25 cellular contexts compared by ENCODE assay signal in genomic region chr20:42366626-42367025, GRCh38.
A peak's percentile ranks its signal among the peaks of the same experiment; 100 is the strongest.
DNase-seq lines count a peak whose midpoint lies in the region; ATAC-seq and TF ChIP-seq lines count a peak whose summit lies in the region.
"Had no signal": no experiment of that assay in that cellular context is flagged by ENCODE, and none has a peak within 500 bp of the region (broad histone marks: within the 10 kb centered on the region; RNA-seq: fewer than 3 reads in every experiment).

No MANE protein-coding gene starts in this region.

- no peak overlapping the region for H3K27ac ChIP-seq in testis
- H3K27ac ChIP-seq: brain microvascular endothelial cell, foreskin keratinocyte, skin epidermis, upper lobe of left lung had no signal

- H3K4me1 ChIP-seq in testis (no peaks in the 10 kb centered on the region), HAP-1 (no peaks in the 10 kb centered on the region)
- H3K4me1 ChIP-seq: foreskin keratinocyte, upper lobe of left lung had no signal

- no peak for TF ChIP-seq POLR2A in testis (IDR thresholded peaks at IDR 0.05)

- no peak for TF ChIP-seq CTCF in testis (IDR thresholded peaks at IDR 0.05)

- no peaks in the 10 kb centered on the region for H3K27me3 ChIP-seq in testis
- no peaks in the 10 kb centered on the region for H3K27me3 ChIP-seq in HAP-1 (ENCODE audit: low read depth)
- H3K27me3 ChIP-seq: brain microvascular endothelial cell, foreskin keratinocyte, upper lobe of left lung had no signal

- in situ Hi-C loops in HAP-1 (cut with MboI; ENCODE audit: low sequenced_read_pairs), result no loop called here

- H3K36me3 ChIP-seq in testis (ENCODE audit: low read depth, missing control alignments) (no peaks in the 10 kb centered on the region), HAP-1 (replicated peaks) (no peaks in the 10 kb centered on the region)
- H3K36me3 ChIP-seq: brain microvascular endothelial cell, upper lobe of left lung had no signal

- H3K9me3 ChIP-seq in testis (no peaks in the 10 kb centered on the region), HAP-1 (no peaks in the 10 kb centered on the region)
- H3K9me3 ChIP-seq: upper lobe of left lung had no signal

- H3K4me3 ChIP-seq in testis, result no peak overlapping the region
- no peak overlapping the region for H3K4me3 ChIP-seq in HAP-1
- H3K4me3 ChIP-seq: skin epidermis, upper lobe of left lung had no signal

- 61 to 71% methylated on average over 6 of the region's 6 CpGs for WGBS in testis, 2 donors

- ATAC-seq in GM19351 (IDR thresholded peaks at IDR 0.05; ENCODE audit: unreplicated experiment) (peak; percentile 42), HG03175 (IDR thresholded peaks at IDR 0.05; ENCODE audit: unreplicated experiment) (no peak)
- ATAC-seq: esophagus mucosa, foreskin keratinocyte, left lobe of liver, T-helper 17 cell had no signal

- intact Hi-C loops in testis (cut with DNase I; ENCODE audit: low total_unique reads), result no loop called here

- DNase-seq in DMS79 treated with DMSO at 0.1 percent for 48 hours (lab: John Stamatoyannopoulos, UW), result peak; percentile 45
- DNase-seq in NCI-H526 treated with DMSO at 0.1 percent for 48 hours (lab: John Stamatoyannopoulos, UW), result peak; percentile 41
- peak; percentile 88 for DNase-seq in left kidney (ENCODE audit: low read depth, low spot score)
- no peak for DNase-seq in ureter (ENCODE audit: low spot score)
- no peak for DNase-seq in testis
- no peak for DNase-seq in HAP-1 (ENCODE audit: low spot score in 2 of 2)
- DNase-seq: activated CD4-positive, alpha-beta T cell treated with anti-CD3 and anti-CD28 coated beads for 48 hours; activated gamma-delta T cell treated with Interleukin-2 at 50 U/mL for 16 hours; activated T-cell treated with anti-CD3 and anti-CD28 coated beads, Interleukin-2, amount 50 U/mL, for 24 hours; brain microvascular endothelial cell; CD8-positive, alpha-beta memory T cell; DMS53; effector CD4-positive, alpha-beta T cell; foreskin keratinocyte; mesendoderm; NCI-H146; NCI-H2227 treated with DMSO at 0.1 percent for 48 hours; nucleus accumbens; T-helper 17 cell; upper lobe of left lung had no signal

Comparison
In these comparisons a context has a peak if more than half of its experiments do, and no peak if none do; other contexts are left out.
1. DNase-seq: peak in DMS79 treated with DMSO at 0.1 percent for 48 hours (single experiment), NCI-H526 treated with DMSO at 0.1 percent for 48 hours (single experiment) and left kidney (single experiment); none in ureter (single experiment), testis (single experiment) and HAP-1 (0 of 2).